ENCODE assay signal across 8 cellular contexts in the genomic region with DNA sequence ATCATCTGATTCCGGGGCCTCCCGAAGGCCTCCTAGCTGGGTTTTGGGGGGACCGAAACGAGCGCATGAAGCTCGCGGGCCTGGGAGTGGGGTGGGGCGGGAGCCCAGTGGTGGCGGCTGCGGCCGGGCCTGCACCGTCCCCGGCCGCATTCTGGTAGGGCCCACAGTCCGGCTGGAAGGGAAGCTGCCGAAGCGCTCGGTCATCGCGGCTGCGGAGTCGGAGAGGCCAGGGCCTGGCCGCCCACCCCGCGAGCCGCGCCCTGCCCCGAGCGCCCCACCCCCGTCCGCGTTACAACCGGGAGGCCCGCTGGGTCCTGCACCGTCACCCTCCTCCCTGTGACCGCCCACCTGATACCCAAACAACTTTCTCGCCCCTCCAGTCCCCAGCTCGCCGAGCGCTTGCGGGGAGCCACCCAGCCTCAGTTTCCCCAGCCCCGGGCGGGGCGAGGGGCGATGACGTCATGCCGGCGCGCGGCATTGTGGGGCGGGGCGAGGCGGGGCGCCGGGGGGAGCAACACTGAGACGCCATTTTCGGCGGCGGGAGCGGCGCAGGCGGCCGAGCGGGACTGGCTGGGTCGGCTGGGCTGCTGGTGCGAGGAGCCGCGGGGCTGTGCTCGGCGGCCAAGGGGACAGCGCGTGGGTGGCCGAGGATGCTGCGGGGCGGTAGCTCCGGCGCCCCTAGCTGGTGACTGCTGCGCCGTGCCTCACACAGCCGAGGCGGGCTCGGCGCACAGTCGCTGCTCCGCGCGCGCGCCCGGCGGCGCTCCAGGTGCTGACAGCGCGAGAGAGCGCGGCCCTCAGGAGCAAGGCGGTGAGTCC. TPM values are rescaled to one million over a fixed set of nuclear protein-coding genes. Genes with fewer than 3 reads are reported as not detected.
DNase-seq lines count a peak whose midpoint lies in the region; ATAC-seq and TF ChIP-seq lines count a peak whose summit lies in the region.

KLC1 (plus strand) TSS at position 528 of the 819 bp plus-strand sequence. CDS start 25,354 bp downstream, outside the sequence.

- H3K4me3 Mint-ChIP-seq in Caco-2 (ENCODE audit: unreplicated experiment) = peak within 1 kb of the TSS; percentile 85

- H3K36me3 Mint-ChIP-seq in Caco-2 (ENCODE audit: insufficient read depth, unreplicated experiment) = peaks cover 4% of the 10 kb centered on the region

- TSS peak; percentile 86 for BruUV-seq in Caco-2 (replicated peaks; lab: Mats Ljungman, UMichigan)

- intact Hi-C loops in Caco-2 (cut with micrococcal nuclease; ENCODE audit: unreplicated experiment) = loop anchor here (10.0 kb wide), 1 partner anchor 64 kb away; the partner anchor contains the start of genes BAG5 and COA8

- H3K9ac ChIP-seq in HUES48 (ENCODE audit: low read depth, low read length) = peak within 1 kb of the TSS; percentile 92

- TF ChIP-seq EP300 in suprapubic skin (IDR thresholded peaks at IDR 0.05) = no peak

- H3K9me3 Mint-ChIP-seq in Caco-2 (ENCODE audit: unreplicated experiment) = no peaks in the 10 kb centered on the region

- in situ Hi-C loops in SK-MEL-5 (cut with HindIII; ENCODE audit: low pct_unique_long_range_greater_than_20kb, low sequenced_read_pairs) = no loop called here

- POLR2A ChIA-PET in Caco-2 (lab: Charles Lee) = interaction anchor here (0.5 to 0.6 kb wide), 4 partner anchors 15 to 229 kb away, joined by 3 to 6 read pairs (median 4); no protein-coding TSS in a partner anchor

- H3K27ac ChIP-seq in HUES48 (ENCODE audit: low read depth, low read length) (peak within 1 kb of the TSS; percentile 87), suprapubic skin (peak within 1 kb of the TSS; percentile 99)

- peak within 1 kb of the TSS; percentile 94 for H3K27ac Mint-ChIP-seq in Caco-2 (ENCODE audit: unreplicated experiment)

- H3K27me3 Mint-ChIP-seq in Caco-2 (ENCODE audit: insufficient read depth, unreplicated experiment) = no peaks in the 10 kb centered on the region

- no peaks in the 10 kb centered on the region for H3K36me3 ChIP-seq in Caco-2 (ENCODE audit: control insufficient read depth, insufficient read depth, low read length)
- peaks cover 8% of the 10 kb centered on the region; the same call in 1 of the 2 replicates for H3K36me3 ChIP-seq in HUES48 (ENCODE audit: control insufficient read depth, insufficient read depth, low read length)
- H3K36me3 ChIP-seq in suprapubic skin = peaks cover 7% of the 10 kb centered on the region

- peaks cover 7% of the 10 kb centered on the region for H3K4me1 Mint-ChIP-seq in Caco-2 (ENCODE audit: low read depth, unreplicated experiment)

- CTCF ChIA-PET in Caco-2 (lab: Charles Lee) = interaction anchor here (0.6 to 0.7 kb wide), 2 partner anchors 21 to 28 kb away, joined by 3 to 5 read pairs; no protein-coding TSS in a partner anchor

- H3K9me3 ChIP-seq in Caco-2 (no peaks in the 10 kb centered on the region), HUES48 (ENCODE audit: control insufficient read depth, insufficient read depth, low read length) (no peaks in the 10 kb centered on the region), suprapubic skin (no peaks in the 10 kb centered on the region)

- peak in 1 of 2 donors; percentile 81 for TF ChIP-seq POLR2A in suprapubic skin (IDR thresholded peaks at IDR 0.05)

- under 1% methylated on average over 29 of the region's 97 CpGs for WGBS in suprapubic skin

- TF ChIP-seq CTCF in Caco-2 (IDR thresholded peaks at IDR 0.05; ENCODE audit: insufficient read depth in 1 of 2, low read depth in 1 of 2, low read length in 1 of 2, severe bottlenecking in 1 of 2, unreplicated experiment in 1 of 2) (no peak), omental fat pad (IDR thresholded peaks at IDR 0.05) (no peak), suprapubic skin (IDR thresholded peaks at IDR 0.05) (no peak)

- DNase-seq in Caco-2 = peak; percentile 68 to 88
- DNase-seq in SK-MEL-5 (ENCODE audit: low read depth, low spot score) = peak; percentile 65
- peak; percentile 87 for DNase-seq in activated naive CD4-positive, alpha-beta T cell treated with anti-CD3 and anti-CD28 coated beads, Interleukin-2, amount 50 U/mL, for 16 hours
- DNase-seq in glomerular endothelial cell (ENCODE audit: extremely low read depth, low read depth, low spot score) = no peak
- peak; percentile 71 for DNase-seq in omental fat pad (ENCODE audit: low spot score)
- peak; percentile 88 to 90 for DNase-seq in suprapubic skin (ENCODE audit: low spot score in 2 of 2)

- peaks cover 24% of the 10 kb centered on the region for H3K4me1 ChIP-seq in Caco-2
- H3K4me1 ChIP-seq in HUES48 (ENCODE audit: control insufficient read depth, insufficient read depth, low read length) = peaks cover 14% of the 10 kb centered on the region; the same call in 1 of the 2 replicates
- H3K4me1 ChIP-seq in suprapubic skin = peaks cover 65% of the 10 kb centered on the region

- ATAC-seq in GM19468 (IDR thresholded peaks at IDR 0.05; ENCODE audit: extremely low read depth, unreplicated experiment) = peak; percentile 32
- ATAC-seq in omental fat pad (ENCODE audit: low FRiP score) = peak; percentile 72

- H3K27me3 ChIP-seq in Caco-2 (replicated peaks; ENCODE audit: control insufficient read depth, insufficient read depth, low read length) (no peaks in the 10 kb centered on the region), HUES48 (ENCODE audit: control insufficient read depth, insufficient read depth, low read length) (no peaks in the 10 kb centered on the region), suprapubic skin (no peaks in the 10 kb centered on the region)

- H3K4me3 ChIP-seq in Caco-2 (ENCODE audit: low read depth, low read length) (peak within 1 kb of the TSS; percentile 98), HUES48 (ENCODE audit: low read depth, low read length) (peak within 1 kb of the TSS; percentile 73), suprapubic skin (peak within 1 kb of the TSS; percentile 100)

RNA-seq across cellular contexts. Expression of gene KLC1, which starts in this region (rescaled TPM):
- total RNA-seq in Caco-2 (2022) (108 and 110 TPM in 2 replicates), glomerular endothelial cell (253 and 368 TPM in 2 replicates), omental fat pad (100 to 1,000 TPM; 195 to 349 (median 289) TPM), suprapubic skin (100 to 1,000 TPM; 195 to 421 (median 214) TPM)
- 128 and 136 TPM in 2 replicates for total RNA-seq in SK-MEL-5 (2014; rRNA removed; shearing (Covaris generic))
- polyA plus RNA-seq in SK-MEL-5 (2015; cell fraction: cytosol; rRNA removed) = 164 and 177 TPM in 2 replicates
- 199 and 212 TPM in 2 replicates for polyA plus RNA-seq in SK-MEL-5 (2015; cell fraction: nucleus; rRNA removed)
